Comparison of ENCODE assay signal across 8 cellular contexts in genomic region chr2:68031546-68032160, GRCh38. TPM values are rescaled to one million over a fixed set of nuclear protein-coding genes. Genes with fewer than 3 reads are reported as not detected.
DNase-seq lines count a peak whose midpoint lies in the region; ATAC-seq and TF ChIP-seq lines count a peak whose summit lies in the region.

No MANE protein-coding gene starts in this region.

- no TSS peak for BruUV-seq in OCI-LY7 (replicated peaks; lab: Mats Ljungman, UMichigan)

- CTCF ChIA-PET in OCI-LY7 (lab: Charles Lee; ENCODE audit: unreplicated experiment) = interaction anchor here (1.0 kb wide), 1 partner anchor 9 kb away, joined by 3 read pairs; no protein-coding TSS in a partner anchor

- POLR2A ChIA-PET in OCI-LY7 (lab: Charles Lee) = interaction anchor here (1.2 to 2.3 kb wide), 3 partner anchors 9 to 65 kb away, joined by 3 to 6 read pairs (median 4); no protein-coding TSS in a partner anchor

- no peaks in the 10 kb centered on the region for H3K27me3 ChIP-seq in endocrine pancreas (ENCODE audit: control insufficient read depth, insufficient read depth, low read length)

- H3K79me2 ChIP-seq in OCI-LY7 (ENCODE audit: insufficient read depth, low read depth, low read length) = no peaks in the 10 kb centered on the region

- H3K36me3 Mint-ChIP-seq in nephron progenitor cell (ENCODE audit: low read depth) = no peaks in the 10 kb centered on the region

- no peaks in the 10 kb centered on the region for H3K36me3 ChIP-seq in OCI-LY7 (ENCODE audit: insufficient read depth, low read length)
- H3K36me3 ChIP-seq in endocrine pancreas (ENCODE audit: control insufficient read depth, insufficient read depth, low read length) = no peaks in the 10 kb centered on the region

- no peaks in the 10 kb centered on the region for H4K20me1 ChIP-seq in OCI-LY7 (ENCODE audit: insufficient read depth, low read length)

- peak; percentile 79 for ATAC-seq in GM21390 (IDR thresholded peaks at IDR 0.05; ENCODE audit: unreplicated experiment)

- H3K4me1 Mint-ChIP-seq in nephron progenitor cell = peaks cover 24% of the 10 kb centered on the region

- H3K9me3 ChIP-seq in OCI-LY7 (ENCODE audit: low read length) = no peaks in the 10 kb centered on the region
- H3K9me3 ChIP-seq in endocrine pancreas (ENCODE audit: control insufficient read depth, low read length) = no peaks in the 10 kb centered on the region

- TF ChIP-seq POLR2A in lower leg skin (IDR thresholded peaks at IDR 0.05) = no peak

- WGBS in lower leg skin, 2 donors = 39 to 40% methylated on average over 2 of the region's 2 CpGs

- peak overlapping the region; percentile 9; the same call in 1 of the 2 replicates for H3K4me2 ChIP-seq in OCI-LY7 (ENCODE audit: low read length)

- DNase-seq in DMS53 treated with DMSO at 0.1 percent for 48 hours (lab: John Stamatoyannopoulos, UW; ENCODE audit: unreplicated experiment) (peak; percentile 76), KG1 (lab: John Stamatoyannopoulos, UW) (peak; percentile 14), OCI-LY7 (ENCODE audit: low spot score) (peak; percentile 70), nephron progenitor cell (no peak), lower leg skin (ENCODE audit: low spot score in 2 of 2) (no peak)
- DNase-seq in activated CD4-positive, alpha-beta T cell treated with anti-CD3 and anti-CD28 coated beads for 48 hours = no peak

- H3K9me3 Mint-ChIP-seq in nephron progenitor cell = no peaks in the 10 kb centered on the region

- intact Hi-C loops in OCI-LY7 (cut with micrococcal nuclease; ENCODE audit: unreplicated experiment) = loop anchor here (2.0 to 10.0 kb wide), 4 partner anchors 185 to 1597 kb away; partner anchors contain the start of gene MEIS1
- intact Hi-C loops in lower leg skin (cut with DNase I; ENCODE audit: low total_unique reads) = loop anchor here (10.0 kb wide), 1 partner anchor 1607 kb away; no protein-coding TSS in a partner anchor

- H3K27me3 Mint-ChIP-seq in nephron progenitor cell (ENCODE audit: low read depth, poor library complexity) = no peaks in the 10 kb centered on the region

- H3K4me3 ChIP-seq in OCI-LY7 (ENCODE audit: low read depth, low read length, poor library complexity, severe bottlenecking) (no peak overlapping the region), endocrine pancreas (ENCODE audit: control insufficient read depth, insufficient read depth, low read length) (peak overlapping the region; percentile 68), lower leg skin (ENCODE audit: low read depth, poor library complexity, severe bottlenecking) (no peak overlapping the region)

- no peak overlapping the region for H3K27ac Mint-ChIP-seq in nephron progenitor cell

- TF ChIP-seq CTCF in OCI-LY7 (conservative IDR thresholded peaks at IDR 0.05; ENCODE audit: low read length) (peak; percentile 93), nephron progenitor cell (IDR thresholded peaks at IDR 0.05) (peak; percentile 82), lower leg skin (IDR thresholded peaks at IDR 0.05) (no peak)

- H3K4me3 Mint-ChIP-seq in nephron progenitor cell = no peak overlapping the region

- H3K4me1 ChIP-seq in OCI-LY7 (ENCODE audit: insufficient read depth, low read length, poor library complexity, severe bottlenecking) = no peaks in the 10 kb centered on the region
- no peaks in the 10 kb centered on the region for H3K4me1 ChIP-seq in endocrine pancreas (ENCODE audit: control insufficient read depth, insufficient read depth, low read length)

- H3K9ac ChIP-seq in endocrine pancreas (ENCODE audit: control insufficient read depth, insufficient read depth, low read length) = no peak overlapping the region

- H3K27ac ChIP-seq in OCI-LY7 (ENCODE audit: low read depth, low read length, poor library complexity, severe bottlenecking) = no peak overlapping the region

- H2AFZ ChIP-seq in OCI-LY7 (ENCODE audit: low read length) = 0 out of 2 replicates have a peak overlapping the region, but pooled peaks have one; percentile 10

- H3K9me2 ChIP-seq in OCI-LY7 (ENCODE audit: insufficient read depth, low read length) = no peaks in the 10 kb centered on the region

RNA-seq across cellular contexts. Expression of gene C1D, which starts 31.2 kb away (rescaled TPM):
- total RNA-seq in OCI-LY7 (2014; rRNA removed; shearing (Covaris generic)) = 19.1 and 30.1 TPM in 2 replicates
- total RNA-seq in OCI-LY7 (2022) = 36.3 and 37.9 TPM in 2 replicates
- 10 to 100 TPM in 3 of 4 donors, 1 to 10 TPM in 1; 8.0 to 30.3 (median 14.7) TPM for total RNA-seq in lower leg skin

Comparison
In these comparisons a context has a peak if more than half of its experiments do, and no peak if none do; other contexts are left out.
1. DNase-seq: peak in DMS53 treated with DMSO at 0.1 percent for 48 hours (single experiment), KG1 (single experiment) and OCI-LY7 (single experiment); none in nephron progenitor cell (single experiment), lower leg skin (0 of 2) and activated CD4-positive, alpha-beta T cell treated with anti-CD3 and anti-CD28 coated beads for 48 hours (single experiment).
2. CTCF ChIP-seq: peak in OCI-LY7 (single experiment) and nephron progenitor cell (single experiment); none in lower leg skin (0 of 3).